In genomic region chr19:6372594-6373095, GRCh38 we compare ENCODE assay signal across 1 cellular context.
TF ChIP-seq lines count a peak whose summit lies in the region.

A gene with protein sequence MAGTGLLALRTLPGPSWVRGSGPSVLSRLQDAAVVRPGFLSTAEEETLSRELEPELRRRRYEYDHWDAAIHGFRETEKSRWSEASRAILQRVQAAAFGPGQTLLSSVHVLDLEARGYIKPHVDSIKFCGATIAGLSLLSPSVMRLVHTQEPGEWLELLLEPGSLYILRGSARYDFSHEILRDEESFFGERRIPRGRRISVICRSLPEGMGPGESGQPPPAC (plus strand): TSS chr19:6372794. CDS start chr19:6372821, 27 bp downstream.

TF ChIP-seq in K562, 482 proteins besides CTCF, POLR2A, EP300 and RAD21 (continued from another document and continues in another):
- TF ChIP-seq E2F6 (IDR thresholded peaks at IDR 0.05; ENCODE audit: borderline replicate concordance in 1 of 2, extremely low read depth in 1 of 2, insufficient read depth in 1 of 2, insufficient read length in 1 of 2, low read depth in 1 of 2, low read length in 1 of 2, poor library complexity in 1 of 2, severe bottlenecking in 1 of 2) (peak in 1 of 2 experiments; percentile 23), ZNF586 (CRISPR knock-in tag; conservative IDR thresholded peaks at IDR 0.05) (no peak), ZNF583 (CRISPR knock-in tag; IDR thresholded peaks at IDR 0.05) (no peak), HIVEP1 (CRISPR knock-in tag; IDR thresholded peaks at IDR 0.05) (no peak), CBX2 (IDR thresholded peaks at IDR 0.05; ENCODE audit: insufficient read depth, low read length, poor library complexity, severe bottlenecking) (no peak), C11orf30 (IDR thresholded peaks at IDR 0.05; ENCODE audit: low read depth) (no peak), NR4A1 (CRISPR knock-in tag; IDR thresholded peaks at IDR 0.05) (no peak), NR4A1 (tag; IDR thresholded peaks at IDR 0.05) (no peak), SRSF9 (IDR thresholded peaks at IDR 0.05; ENCODE audit: borderline replicate concordance, low read depth, low read length) (no peak), FUS (optimal IDR thresholded peaks at IDR 0.05; ENCODE audit: low read depth, low read length) (peak; percentile 51), ZNF507 (tag; conservative IDR thresholded peaks at IDR 0.05) (no peak), ZNF311 (CRISPR knock-in tag; IDR thresholded peaks at IDR 0.05) (no peak), HDGF (IDR thresholded peaks at IDR 0.05) (no peak), ZNF41 (CRISPR knock-in tag; conservative IDR thresholded peaks at IDR 0.05) (no peak), ERF (CRISPR knock-in tag; IDR thresholded peaks at IDR 0.05) (0 out of 2 replicates have a peak, but pooled peaks have one; percentile 52), BDP1 (IDR thresholded peaks at IDR 0.05; ENCODE audit: insufficient read depth, insufficient read length) (no peak), RFX1 (IDR thresholded peaks at IDR 0.05) (no peak), STAT5A (IDR thresholded peaks at IDR 0.05; ENCODE audit: borderline replicate concordance, low read length) (no peak), TFAM (CRISPR knock-in tag; conservative IDR thresholded peaks at IDR 0.05) (no peak), ZNF174 (CRISPR knock-in tag; IDR thresholded peaks at IDR 0.05) (no peak), POLR2AphosphoS5 (IDR thresholded peaks at IDR 0.05; ENCODE audit: control insufficient read depth, insufficient read depth, low read depth, low read length) (no peak), ELF2 (CRISPR knock-in tag; IDR thresholded peaks at IDR 0.05) (peak; percentile 25; the same call in 1 of the 2 replicates), L3MBTL2 (IDR thresholded peaks at IDR 0.05) (peak; percentile 51), POLR2G (IDR thresholded peaks at IDR 0.05; ENCODE audit: low read depth, low read length) (peak; percentile 92), NFIC (IDR thresholded peaks at IDR 0.05) (no peak), ZNF23 (CRISPR knock-in tag; IDR thresholded peaks at IDR 0.05) (no peak), MEF2D (tag; conservative IDR thresholded peaks at IDR 0.05; ENCODE audit: low read depth) (no peak), POLR3A (IDR thresholded peaks at IDR 0.05; ENCODE audit: borderline replicate concordance, extremely low read depth, insufficient read depth, insufficient read length) (no peak), HES1 (IDR thresholded peaks at IDR 0.05; ENCODE audit: low read depth) (no peak), JUND (IDR thresholded peaks at IDR 0.05; ENCODE audit: borderline replicate concordance, low read depth, low read length) (no peak), JUND (tag; IDR thresholded peaks at IDR 0.05; ENCODE audit: borderline replicate concordance, low read depth, low read length) (no peak), SMARCA4 (IDR thresholded peaks at IDR 0.05) (no peak), ZEB2 (IDR thresholded peaks at IDR 0.05) (no peak)
- TF ChIP-seq, protein P1, sequence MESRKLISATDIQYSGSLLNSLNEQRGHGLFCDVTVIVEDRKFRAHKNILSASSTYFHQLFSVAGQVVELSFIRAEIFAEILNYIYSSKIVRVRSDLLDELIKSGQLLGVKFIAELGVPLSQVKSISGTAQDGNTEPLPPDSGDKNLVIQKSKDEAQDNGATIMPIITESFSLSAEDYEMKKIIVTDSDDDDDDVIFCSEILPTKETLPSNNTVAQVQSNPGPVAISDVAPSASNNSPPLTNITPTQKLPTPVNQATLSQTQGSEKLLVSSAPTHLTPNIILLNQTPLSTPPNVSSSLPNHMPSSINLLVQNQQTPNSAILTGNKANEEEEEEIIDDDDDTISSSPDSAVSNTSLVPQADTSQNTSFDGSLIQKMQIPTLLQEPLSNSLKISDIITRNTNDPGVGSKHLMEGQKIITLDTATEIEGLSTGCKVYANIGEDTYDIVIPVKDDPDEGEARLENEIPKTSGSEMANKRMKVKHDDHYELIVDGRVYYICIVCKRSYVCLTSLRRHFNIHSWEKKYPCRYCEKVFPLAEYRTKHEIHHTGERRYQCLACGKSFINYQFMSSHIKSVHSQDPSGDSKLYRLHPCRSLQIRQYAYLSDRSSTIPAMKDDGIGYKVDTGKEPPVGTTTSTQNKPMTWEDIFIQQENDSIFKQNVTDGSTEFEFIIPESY (CRISPR knock-in tag; IDR thresholded peaks at IDR 0.05) = no peak
- TF ChIP-seq, protein P2, sequence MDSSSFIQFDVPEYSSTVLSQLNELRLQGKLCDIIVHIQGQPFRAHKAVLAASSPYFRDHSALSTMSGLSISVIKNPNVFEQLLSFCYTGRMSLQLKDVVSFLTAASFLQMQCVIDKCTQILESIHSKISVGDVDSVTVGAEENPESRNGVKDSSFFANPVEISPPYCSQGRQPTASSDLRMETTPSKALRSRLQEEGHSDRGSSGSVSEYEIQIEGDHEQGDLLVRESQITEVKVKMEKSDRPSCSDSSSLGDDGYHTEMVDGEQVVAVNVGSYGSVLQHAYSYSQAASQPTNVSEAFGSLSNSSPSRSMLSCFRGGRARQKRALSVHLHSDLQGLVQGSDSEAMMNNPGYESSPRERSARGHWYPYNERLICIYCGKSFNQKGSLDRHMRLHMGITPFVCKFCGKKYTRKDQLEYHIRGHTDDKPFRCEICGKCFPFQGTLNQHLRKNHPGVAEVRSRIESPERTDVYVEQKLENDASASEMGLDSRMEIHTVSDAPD (CRISPR knock-in tag; IDR thresholded peaks at IDR 0.05) = no peak
- TF ChIP-seq, protein P3, sequence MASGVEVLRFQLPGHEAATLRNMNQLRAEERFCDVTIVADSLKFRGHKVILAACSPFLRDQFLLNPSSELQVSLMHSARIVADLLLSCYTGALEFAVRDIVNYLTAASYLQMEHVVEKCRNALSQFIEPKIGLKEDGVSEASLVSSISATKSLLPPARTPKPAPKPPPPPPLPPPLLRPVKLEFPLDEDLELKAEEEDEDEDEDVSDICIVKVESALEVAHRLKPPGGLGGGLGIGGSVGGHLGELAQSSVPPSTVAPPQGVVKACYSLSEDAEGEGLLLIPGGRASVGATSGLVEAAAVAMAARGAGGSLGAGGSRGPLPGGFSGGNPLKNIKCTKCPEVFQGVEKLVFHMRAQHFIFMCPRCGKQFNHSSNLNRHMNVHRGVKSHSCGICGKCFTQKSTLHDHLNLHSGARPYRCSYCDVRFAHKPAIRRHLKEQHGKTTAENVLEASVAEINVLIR (CRISPR knock-in tag; IDR thresholded peaks at IDR 0.05) = no peak
- TF ChIP-seq, protein P4, sequence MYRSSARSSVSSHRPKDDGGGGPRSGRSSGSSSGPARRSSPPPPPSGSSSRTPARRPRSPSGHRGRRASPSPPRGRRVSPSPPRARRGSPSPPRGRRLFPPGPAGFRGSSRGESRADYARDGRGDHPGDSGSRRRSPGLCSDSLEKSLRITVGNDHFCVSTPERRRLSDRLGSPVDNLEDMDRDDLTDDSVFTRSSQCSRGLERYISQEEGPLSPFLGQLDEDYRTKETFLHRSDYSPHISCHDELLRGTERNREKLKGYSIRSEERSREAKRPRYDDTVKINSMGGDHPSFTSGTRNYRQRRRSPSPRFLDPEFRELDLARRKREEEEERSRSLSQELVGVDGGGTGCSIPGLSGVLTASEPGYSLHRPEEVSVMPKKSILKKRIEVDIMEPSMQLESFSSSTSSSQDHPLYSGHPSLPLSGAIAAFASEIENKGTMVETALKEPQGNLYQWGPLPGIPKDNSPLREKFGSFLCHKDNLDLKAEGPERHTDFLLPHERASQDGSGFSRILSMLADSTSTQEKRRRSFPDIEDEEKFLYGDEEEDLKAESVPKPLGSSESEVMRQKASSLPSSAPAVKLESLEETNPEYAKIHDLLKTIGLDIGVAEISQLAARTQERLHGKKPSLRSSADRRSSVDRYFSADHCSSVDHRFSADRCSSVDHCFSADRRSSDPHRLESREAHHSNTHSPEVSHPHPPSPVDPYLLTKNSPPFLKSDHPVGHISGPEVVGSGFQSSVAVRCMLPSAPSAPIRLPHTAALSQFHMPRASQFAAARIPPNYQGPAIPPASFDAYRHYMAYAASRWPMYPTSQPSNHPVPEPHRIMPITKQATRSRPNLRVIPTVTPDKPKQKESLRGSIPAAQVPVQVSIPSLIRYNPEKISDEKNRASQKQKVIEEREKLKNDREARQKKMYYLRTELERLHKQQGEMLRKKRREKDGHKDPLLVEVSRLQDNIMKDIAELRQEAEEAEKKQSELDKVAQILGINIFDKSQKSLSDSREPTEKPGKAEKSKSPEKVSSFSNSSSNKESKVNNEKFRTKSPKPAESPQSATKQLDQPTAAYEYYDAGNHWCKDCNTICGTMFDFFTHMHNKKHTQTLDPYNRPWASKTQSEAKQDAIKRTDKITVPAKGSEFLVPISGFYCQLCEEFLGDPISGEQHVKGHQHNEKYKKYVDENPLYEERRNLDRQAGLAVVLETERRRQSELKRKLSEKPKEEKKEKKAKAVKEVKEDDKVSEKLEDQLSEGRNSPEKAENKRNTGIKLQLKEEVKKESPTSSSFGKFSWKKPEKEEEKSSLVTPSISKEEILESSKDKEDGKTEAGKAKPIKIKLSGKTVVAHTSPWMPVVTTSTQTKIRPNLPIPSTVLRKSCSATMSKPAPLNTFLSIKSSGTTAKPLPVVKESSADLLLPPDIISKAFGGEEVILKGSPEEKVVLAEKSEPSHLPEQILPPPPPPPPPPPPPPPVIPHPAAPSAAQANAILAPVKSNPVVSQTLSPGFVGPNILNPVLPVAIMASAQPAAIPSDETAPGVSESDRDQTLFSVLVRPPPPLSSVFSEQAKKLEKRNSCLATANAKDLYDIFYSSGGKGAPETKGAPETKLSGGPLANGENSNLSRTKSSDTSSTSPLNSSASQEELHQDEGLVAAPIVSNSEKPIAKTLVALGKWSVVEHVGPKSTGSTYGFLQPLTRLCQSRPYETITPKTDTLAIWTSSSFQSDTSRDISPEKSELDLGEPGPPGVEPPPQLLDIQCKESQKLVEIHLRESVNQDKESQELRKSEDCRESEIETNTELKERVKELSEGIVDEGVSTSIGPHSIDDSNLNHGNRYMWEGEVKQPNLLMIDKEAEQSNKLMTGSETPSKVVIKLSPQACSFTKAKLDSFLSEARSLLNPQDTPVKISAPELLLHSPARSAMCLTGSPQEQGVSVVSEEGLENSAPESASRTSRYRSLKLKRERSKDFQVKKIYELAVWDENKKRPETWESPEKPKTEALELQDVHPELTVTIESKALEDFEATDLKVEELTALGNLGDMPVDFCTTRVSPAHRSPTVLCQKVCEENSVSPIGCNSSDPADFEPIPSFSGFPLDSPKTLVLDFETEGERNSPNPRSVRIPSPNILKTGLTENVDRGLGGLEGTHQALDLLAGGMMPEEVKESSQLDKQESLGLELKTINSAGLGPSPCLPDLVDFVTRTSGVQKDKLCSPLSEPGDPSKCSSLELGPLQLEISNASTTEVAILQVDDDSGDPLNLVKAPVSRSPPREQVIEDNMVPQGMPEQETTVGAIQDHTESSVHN (IDR thresholded peaks at IDR 0.05; ENCODE audit: borderline replicate concordance in 1 of 2, low read depth in 1 of 2) = no peak
- TF ChIP-seq, protein P5, sequence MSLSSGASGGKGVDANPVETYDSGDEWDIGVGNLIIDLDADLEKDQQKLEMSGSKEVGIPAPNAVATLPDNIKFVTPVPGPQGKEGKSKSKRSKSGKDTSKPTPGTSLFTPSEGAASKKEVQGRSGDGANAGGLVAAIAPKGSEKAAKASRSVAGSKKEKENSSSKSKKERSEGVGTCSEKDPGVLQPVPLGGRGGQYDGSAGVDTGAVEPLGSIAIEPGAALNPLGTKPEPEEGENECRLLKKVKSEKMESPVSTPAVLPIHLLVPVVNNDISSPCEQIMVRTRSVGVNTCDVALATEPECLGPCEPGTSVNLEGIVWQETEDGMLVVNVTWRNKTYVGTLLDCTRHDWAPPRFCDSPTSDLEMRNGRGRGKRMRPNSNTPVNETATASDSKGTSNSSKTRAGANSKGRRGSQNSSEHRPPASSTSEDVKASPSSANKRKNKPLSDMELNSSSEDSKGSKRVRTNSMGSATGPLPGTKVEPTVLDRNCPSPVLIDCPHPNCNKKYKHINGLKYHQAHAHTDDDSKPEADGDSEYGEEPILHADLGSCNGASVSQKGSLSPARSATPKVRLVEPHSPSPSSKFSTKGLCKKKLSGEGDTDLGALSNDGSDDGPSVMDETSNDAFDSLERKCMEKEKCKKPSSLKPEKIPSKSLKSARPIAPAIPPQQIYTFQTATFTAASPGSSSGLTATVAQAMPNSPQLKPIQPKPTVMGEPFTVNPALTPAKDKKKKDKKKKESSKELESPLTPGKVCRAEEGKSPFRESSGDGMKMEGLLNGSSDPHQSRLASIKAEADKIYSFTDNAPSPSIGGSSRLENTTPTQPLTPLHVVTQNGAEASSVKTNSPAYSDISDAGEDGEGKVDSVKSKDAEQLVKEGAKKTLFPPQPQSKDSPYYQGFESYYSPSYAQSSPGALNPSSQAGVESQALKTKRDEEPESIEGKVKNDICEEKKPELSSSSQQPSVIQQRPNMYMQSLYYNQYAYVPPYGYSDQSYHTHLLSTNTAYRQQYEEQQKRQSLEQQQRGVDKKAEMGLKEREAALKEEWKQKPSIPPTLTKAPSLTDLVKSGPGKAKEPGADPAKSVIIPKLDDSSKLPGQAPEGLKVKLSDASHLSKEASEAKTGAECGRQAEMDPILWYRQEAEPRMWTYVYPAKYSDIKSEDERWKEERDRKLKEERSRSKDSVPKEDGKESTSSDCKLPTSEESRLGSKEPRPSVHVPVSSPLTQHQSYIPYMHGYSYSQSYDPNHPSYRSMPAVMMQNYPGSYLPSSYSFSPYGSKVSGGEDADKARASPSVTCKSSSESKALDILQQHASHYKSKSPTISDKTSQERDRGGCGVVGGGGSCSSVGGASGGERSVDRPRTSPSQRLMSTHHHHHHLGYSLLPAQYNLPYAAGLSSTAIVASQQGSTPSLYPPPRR (CRISPR knock-in tag; IDR thresholded peaks at IDR 0.05; ENCODE audit: borderline replicate concordance) = 0 out of 2 replicates have a peak, but pooled peaks have one; percentile 19
- TF ChIP-seq, protein P6, sequence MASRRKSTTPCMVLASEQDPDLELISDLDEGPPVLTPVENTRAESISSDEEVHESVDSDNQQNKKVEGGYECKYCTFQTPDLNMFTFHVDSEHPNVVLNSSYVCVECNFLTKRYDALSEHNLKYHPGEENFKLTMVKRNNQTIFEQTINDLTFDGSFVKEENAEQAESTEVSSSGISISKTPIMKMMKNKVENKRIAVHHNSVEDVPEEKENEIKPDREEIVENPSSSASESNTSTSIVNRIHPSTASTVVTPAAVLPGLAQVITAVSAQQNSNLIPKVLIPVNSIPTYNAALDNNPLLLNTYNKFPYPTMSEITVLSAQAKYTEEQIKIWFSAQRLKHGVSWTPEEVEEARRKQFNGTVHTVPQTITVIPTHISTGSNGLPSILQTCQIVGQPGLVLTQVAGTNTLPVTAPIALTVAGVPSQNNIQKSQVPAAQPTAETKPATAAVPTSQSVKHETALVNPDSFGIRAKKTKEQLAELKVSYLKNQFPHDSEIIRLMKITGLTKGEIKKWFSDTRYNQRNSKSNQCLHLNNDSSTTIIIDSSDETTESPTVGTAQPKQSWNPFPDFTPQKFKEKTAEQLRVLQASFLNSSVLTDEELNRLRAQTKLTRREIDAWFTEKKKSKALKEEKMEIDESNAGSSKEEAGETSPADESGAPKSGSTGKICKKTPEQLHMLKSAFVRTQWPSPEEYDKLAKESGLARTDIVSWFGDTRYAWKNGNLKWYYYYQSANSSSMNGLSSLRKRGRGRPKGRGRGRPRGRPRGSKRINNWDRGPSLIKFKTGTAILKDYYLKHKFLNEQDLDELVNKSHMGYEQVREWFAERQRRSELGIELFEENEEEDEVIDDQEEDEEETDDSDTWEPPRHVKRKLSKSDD (conservative IDR thresholded peaks at IDR 0.05; ENCODE audit: low read length) = no peak
